Comparison of ENCODE assay signal across 8 cellular contexts in the genomic region with DNA sequence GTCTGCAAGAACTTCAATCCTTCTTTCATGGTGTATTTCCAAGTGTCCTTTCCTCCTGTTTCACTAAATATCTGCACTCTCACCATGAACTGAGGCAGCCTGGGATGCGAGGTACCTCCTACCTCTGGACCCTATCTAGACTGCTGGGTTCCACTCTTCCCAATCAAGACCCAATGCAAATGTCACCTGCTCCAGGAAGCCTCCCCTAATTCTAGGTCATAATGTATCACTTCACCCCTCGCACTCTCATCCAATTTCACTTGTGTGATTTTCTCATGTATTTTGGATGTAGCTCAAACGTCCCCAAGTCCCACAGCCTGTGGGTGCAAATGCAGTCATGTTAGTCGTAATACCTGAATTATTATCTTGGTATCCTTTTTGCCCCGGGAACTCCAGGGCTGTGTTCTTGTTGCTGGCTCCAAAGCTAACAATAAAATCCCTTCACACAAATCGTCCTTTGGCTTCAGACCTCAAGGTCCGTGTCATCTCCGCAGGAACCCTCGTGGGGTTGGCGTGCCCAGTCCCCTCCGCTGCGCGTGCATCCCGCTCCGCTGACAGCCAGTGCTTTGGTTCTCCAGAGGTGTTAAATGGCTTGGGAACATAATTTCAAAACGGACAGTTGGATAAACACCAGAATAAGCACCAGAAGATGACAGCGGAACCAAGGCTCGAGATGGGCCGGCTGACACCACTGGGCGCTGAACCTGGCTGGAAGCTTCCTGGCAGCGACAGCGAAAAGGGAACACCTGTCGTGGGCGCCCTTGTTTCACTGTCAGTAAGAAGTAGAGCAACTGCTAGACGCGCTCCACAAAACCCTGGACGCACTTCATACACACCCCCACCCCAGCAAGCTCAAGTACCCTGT. TPM values are rescaled to one million over a fixed set of nuclear protein-coding genes. Genes with fewer than 3 reads are reported as not detected.
DNase-seq lines count a peak whose midpoint lies in the region; ATAC-seq and TF ChIP-seq lines count a peak whose summit lies in the region.

No MANE protein-coding gene starts in this region.

- TF ChIP-seq CTCF in suprapubic skin (IDR thresholded peaks at IDR 0.05), result no peak

- H3K27me3 ChIP-seq in suprapubic skin, result no peaks in the 10 kb centered on the region

- H3K27ac ChIP-seq in suprapubic skin, result peak overlapping the region; percentile 97

- H3K9me3 Mint-ChIP-seq in activated CD4-positive, alpha-beta T cell treated with anti-CD3 and anti-CD28 coated beads, Interleukin-2, amount 10 ng/mL, durations not matched to agents 7 days and 5 days, result peaks cover 4% of the 10 kb centered on the region
- H3K9me3 Mint-ChIP-seq in activated naive CD8-positive, alpha-beta T cell treated with anti-CD3 and anti-CD28 coated beads for 36 hours, result peaks cover 16% of the 10 kb centered on the region

- CTCF ChIA-PET in activated CD4-positive, alpha-beta T cell treated with anti-CD3 and anti-CD28 coated beads, Interleukin-2, amount 10 ng/mL, durations not matched to agents 7 days and 5 days (lab: Charles Lee), result no interaction called here

- peaks cover 35% of the 10 kb centered on the region for H3K4me1 ChIP-seq in suprapubic skin

- TF ChIP-seq POLR2A in suprapubic skin (IDR thresholded peaks at IDR 0.05), result no peak

- peak overlapping the region; percentile 65 for H3K4me3 Mint-ChIP-seq in activated CD4-positive, alpha-beta T cell treated with anti-CD3 and anti-CD28 coated beads, Interleukin-2, amount 10 ng/mL, durations not matched to agents 7 days and 5 days
- H3K4me3 Mint-ChIP-seq in activated naive CD8-positive, alpha-beta T cell treated with anti-CD3 and anti-CD28 coated beads for 36 hours, result peak overlapping the region; percentile 48

- intact Hi-C loops in posterior vena cava (cut with DNase I), result loop anchor here in 1 of 2 donors (10.0 kb wide), 1 partner anchor 133 kb away; no protein-coding TSS in a partner anchor

- H3K27me3 Mint-ChIP-seq in activated CD4-positive, alpha-beta T cell treated with anti-CD3 and anti-CD28 coated beads, Interleukin-2, amount 10 ng/mL, durations not matched to agents 7 days and 5 days, result no peaks in the 10 kb centered on the region
- H3K27me3 Mint-ChIP-seq in activated naive CD8-positive, alpha-beta T cell treated with anti-CD3 and anti-CD28 coated beads for 36 hours, result no peaks in the 10 kb centered on the region

- H3K4me3 ChIP-seq in suprapubic skin, result peak overlapping the region; percentile 83

- DNase-seq in activated CD4-positive, alpha-beta T cell treated with anti-CD3 and anti-CD28 coated beads, Interleukin-2, amount 10 ng/mL, durations not matched to agents 7 days and 5 days, result no peak
- no peak for DNase-seq in activated CD4-positive, alpha-beta T cell treated with anti-CD3 and anti-CD28 coated beads for 48 hours
- DNase-seq in activated naive CD8-positive, alpha-beta T cell treated with anti-CD3 and anti-CD28 coated beads for 36 hours, result no peak
- DNase-seq in left lobe of liver (ENCODE audit: low spot score) (no peak), suprapubic skin (ENCODE audit: low spot score in 2 of 2) (no peak), posterior vena cava (ENCODE audit: low spot score) (no peak)

- POLR2A ChIA-PET in activated CD4-positive, alpha-beta T cell treated with anti-CD3 and anti-CD28 coated beads, Interleukin-2, amount 10 ng/mL, durations not matched to agents 7 days and 5 days (lab: Charles Lee), result no interaction called here

- no peaks in the 10 kb centered on the region for H3K36me3 ChIP-seq in suprapubic skin

- peak overlapping the region; percentile 70 for H3K27ac Mint-ChIP-seq in activated CD4-positive, alpha-beta T cell treated with anti-CD3 and anti-CD28 coated beads, Interleukin-2, amount 10 ng/mL, durations not matched to agents 7 days and 5 days
- H3K27ac Mint-ChIP-seq in activated naive CD8-positive, alpha-beta T cell treated with anti-CD3 and anti-CD28 coated beads for 36 hours, result no peak overlapping the region

- 70% methylated on average over 26 of the region's 27 CpGs for WGBS in suprapubic skin

- peaks cover 50% of the 10 kb centered on the region for H3K4me1 Mint-ChIP-seq in activated CD4-positive, alpha-beta T cell treated with anti-CD3 and anti-CD28 coated beads, Interleukin-2, amount 10 ng/mL, durations not matched to agents 7 days and 5 days
- H3K4me1 Mint-ChIP-seq in activated naive CD8-positive, alpha-beta T cell treated with anti-CD3 and anti-CD28 coated beads for 36 hours, result peaks cover 43% of the 10 kb centered on the region

- TF ChIP-seq EP300 in suprapubic skin (IDR thresholded peaks at IDR 0.05), result no peak

- ATAC-seq in left lobe of liver (peak; percentile 35), GM19023 (IDR thresholded peaks at IDR 0.05; ENCODE audit: unreplicated experiment) (no peak), HG02571 (IDR thresholded peaks at IDR 0.05; ENCODE audit: unreplicated experiment) (no peak)

- H3K36me3 Mint-ChIP-seq in activated CD4-positive, alpha-beta T cell treated with anti-CD3 and anti-CD28 coated beads, Interleukin-2, amount 10 ng/mL, durations not matched to agents 7 days and 5 days (ENCODE audit: low read depth), result peaks cover 3% of the 10 kb centered on the region
- peaks cover 13% of the 10 kb centered on the region for H3K36me3 Mint-ChIP-seq in activated naive CD8-positive, alpha-beta T cell treated with anti-CD3 and anti-CD28 coated beads for 36 hours

- H3K9me3 ChIP-seq in suprapubic skin, result no peaks in the 10 kb centered on the region

RNA-seq across cellular contexts. Expression of a gene that starts 1.0 kb away (rescaled TPM):
- total RNA-seq in activated CD4-positive, alpha-beta T cell treated with anti-CD3 and anti-CD28 coated beads, Interleukin-2, amount 10 ng/mL, durations not matched to agents 7 days and 5 days, result 10 to 100 TPM; 21.1 to 23.4 TPM
- 10 to 100 TPM; 21.8 to 23.2 TPM for total RNA-seq in activated naive CD8-positive, alpha-beta T cell treated with anti-CD3 and anti-CD28 coated beads for 36 hours
- total RNA-seq in left lobe of liver (27.0 TPM), suprapubic skin (10 to 100 TPM; 78.7 to 89.6 (median 84.0) TPM), posterior vena cava (10 to 100 TPM; 50.1 to 84.0 TPM)
